ENCODE assay signal across 18 cellular contexts in genomic region chr1:227058321-227058751, GRCh38.
DNase-seq lines count a peak whose midpoint lies in the region; ATAC-seq, FAIRE-seq and TF ChIP-seq lines count a peak whose summit lies in the region.
"Had no signal": no experiment of that assay in that cellular context is flagged by ENCODE, and none has a peak within 500 bp of the region (broad histone marks: within the 10 kb centered on the region; RNA-seq: fewer than 3 reads in every experiment).

No MANE protein-coding gene starts in this region.

- H3K27ac ChIP-seq in astrocyte (ENCODE audit: low read depth, low read length) = peak overlapping the region; percentile 64
- no peak overlapping the region for H3K27ac ChIP-seq in foreskin keratinocyte
- H3K27ac ChIP-seq in uterus = no peak overlapping the region
- H3K27ac ChIP-seq: KMS-11, suprapubic skin had no signal

- no peak overlapping the region for H2AFZ ChIP-seq in astrocyte (ENCODE audit: low read depth, low read length)

- H3K9me3 ChIP-seq in astrocyte (ENCODE audit: insufficient read depth, low read depth, low read length) = no peaks in the 10 kb centered on the region
- H3K9me3 ChIP-seq in uterus = no peaks in the 10 kb centered on the region
- H3K9me3 ChIP-seq: suprapubic skin had no signal

- H3K27me3 Mint-ChIP-seq in HFFc6 (ENCODE audit: insufficient read depth) (peaks cover 2% of the 10 kb centered on the region), astrocyte (ENCODE audit: low read depth, unreplicated experiment) (no peaks in the 10 kb centered on the region)
- H3K27me3 Mint-ChIP-seq: brain had no signal

- H3K4me1 ChIP-seq in astrocyte (ENCODE audit: insufficient read depth, low read length) (peaks cover 2% of the 10 kb centered on the region), foreskin keratinocyte (peaks cover 6% of the 10 kb centered on the region), uterus (no peaks in the 10 kb centered on the region)
- H3K4me1 ChIP-seq: suprapubic skin had no signal

- H3K36me3 Mint-ChIP-seq in HFFc6 (ENCODE audit: low read depth) (peaks cover 13% of the 10 kb centered on the region; the same call in 1 of the 2 replicates), astrocyte (ENCODE audit: low read depth, unreplicated experiment) (peaks cover 4% of the 10 kb centered on the region)

- H3K27me3 ChIP-seq in astrocyte (ENCODE audit: insufficient read depth, low read length) (no peaks in the 10 kb centered on the region), foreskin keratinocyte (no peaks in the 10 kb centered on the region), uterus (no peaks in the 10 kb centered on the region)
- H3K27me3 ChIP-seq: suprapubic skin had no signal

- TF ChIP-seq CTCF in HFFc6 (IDR thresholded peaks at IDR 0.05) (no peak), astrocyte (IDR thresholded peaks at IDR 0.05; ENCODE audit: insufficient read depth, low read depth, low read length) (no peak), foreskin keratinocyte (conservative IDR thresholded peaks at IDR 0.05) (no peak), uterus (IDR thresholded peaks at IDR 0.05) (no peak)

- H3K4me2 ChIP-seq in astrocyte (ENCODE audit: low read length) = peak overlapping the region; percentile 55
- H3K4me2 ChIP-seq: KMS-11 had no signal

- H3K4me1 Mint-ChIP-seq in HFFc6 (ENCODE audit: low read depth) = peaks cover 17% of the 10 kb centered on the region
- H3K4me1 Mint-ChIP-seq in astrocyte (ENCODE audit: low read depth, unreplicated experiment) = peaks cover 13% of the 10 kb centered on the region
- H3K4me1 Mint-ChIP-seq: brain, endodermal cell had no signal

- intact Hi-C loops in uterus (cut with DNase I; ENCODE audit: low total_unique reads) = no loop called here

- ATAC-seq in foreskin keratinocyte (peak; percentile 92), HG02981 (IDR thresholded peaks at IDR 0.05; ENCODE audit: unreplicated experiment) (no peak)
- ATAC-seq: Panc1 had no signal

- FAIRE-seq in astrocyte (lab: Jason Lieb, UNC) (no peak), urothelium cell line (lab: Jason Lieb, UNC) (no peak)

- H3K4me3 ChIP-seq in astrocyte (ENCODE audit: insufficient read depth, low read depth, low read length) = no peak overlapping the region
- H3K4me3 ChIP-seq in uterus = no peak overlapping the region
- H3K4me3 ChIP-seq: suprapubic skin had no signal

- H3K36me3 ChIP-seq in astrocyte (ENCODE audit: insufficient read depth, low read length) (no peaks in the 10 kb centered on the region), uterus (no peaks in the 10 kb centered on the region)
- H3K36me3 ChIP-seq: suprapubic skin had no signal

- H3K4me3 Mint-ChIP-seq in HFFc6 (peak overlapping the region; percentile 4; the same call in 1 of the 2 replicates), astrocyte (ENCODE audit: unreplicated experiment) (peak overlapping the region; percentile 67)
- H3K4me3 Mint-ChIP-seq: activated T-helper 1 cell treated with anti-CD3 and anti-CD28 coated beads, Interleukin-12 subunit alpha, Interleukin-12 subunit beta, Interleukin-2, Interleukin-4 antibody, amounts not matched to agents 30 ng/mL and 10 ng/mL and 1 ng/mL, durations not matched to agents 14 hours and 24 hours and 36 hours; brain; endodermal cell had no signal

- H3K9me3 Mint-ChIP-seq in HFFc6 (no peaks in the 10 kb centered on the region), astrocyte (ENCODE audit: unreplicated experiment) (no peaks in the 10 kb centered on the region)
- H3K9me3 Mint-ChIP-seq: activated T-helper 1 cell treated with anti-CD3 and anti-CD28 coated beads, Interleukin-12 subunit alpha, Interleukin-12 subunit beta, Interleukin-2, Interleukin-4 antibody, amounts not matched to agents 30 ng/mL and 10 ng/mL and 1 ng/mL, durations not matched to agents 14 hours and 24 hours and 36 hours; endodermal cell had no signal

- no peaks in the 10 kb centered on the region for H4K20me1 ChIP-seq in astrocyte (ENCODE audit: insufficient read depth, low read length)

- H3K27ac Mint-ChIP-seq in HFFc6 (peak overlapping the region; percentile 79), astrocyte (ENCODE audit: unreplicated experiment) (peak overlapping the region; percentile 98)
- H3K27ac Mint-ChIP-seq: activated T-helper 1 cell treated with anti-CD3 and anti-CD28 coated beads, Interleukin-12 subunit alpha, Interleukin-12 subunit beta, Interleukin-2, Interleukin-4 antibody, amounts not matched to agents 30 ng/mL and 10 ng/mL and 1 ng/mL, durations not matched to agents 14 hours and 24 hours and 36 hours; brain; endodermal cell had no signal

- no peak for TF ChIP-seq POLR2A in uterus (IDR thresholded peaks at IDR 0.05)

- DNase-seq in HFFc6 (peak; percentile 72), astrocyte (ENCODE audit: low read depth) (peak; percentile 82), foreskin keratinocyte (peak; percentile 71 to 83), urothelium cell line (ENCODE audit: low spot score) (peak; percentile 43), DMS114 treated with DMSO at 0.1 percent for 48 hours (lab: John Stamatoyannopoulos, UW; ENCODE audit: unreplicated experiment) (no peak), uterus (no peak)
- DNase-seq: activated CD4-positive, alpha-beta T cell treated with anti-CD3 and anti-CD28 coated beads, Interleukin-2, amount 50 U/mL, for 1 hour; Calu3; endodermal cell; NCI-H1694 treated with DMSO at 0.1 percent for 48 hours; NCI-H526 treated with DMSO at 0.1 percent for 48 hours; T-helper 9 cell had no signal

- peak overlapping the region; percentile 16 for H3K9ac ChIP-seq in astrocyte (ENCODE audit: low read length)
- H3K9ac ChIP-seq: KMS-11 had no signal

- no peaks in the 10 kb centered on the region for H3K79me2 ChIP-seq in astrocyte (ENCODE audit: insufficient read depth, low read length)

Comparison
In these comparisons a context has a peak if more than half of its experiments do, and no peak if none do; other contexts are left out.
1. DNase-seq: peak in HFFc6 (single experiment), astrocyte (single experiment), foreskin keratinocyte (2 of 2) and urothelium cell line (single experiment); none in DMS114 treated with DMSO at 0.1 percent for 48 hours (single experiment) and uterus (0 of 2).